ENCODE assay signal across 23 cellular contexts in genomic region chr9:87765521-87765920, GRCh38.
"Had no signal": no experiment of that assay in that cellular context is flagged by ENCODE, and none has a peak within 500 bp of the region (broad histone marks: within the 10 kb centered on the region; RNA-seq: fewer than 3 reads in every experiment).

No MANE protein-coding gene starts in this region.

- H3K4me1 ChIP-seq: SJSA1 had no signal

- H3K9me3 ChIP-seq: SJSA1 had no signal

- H3K27me3 ChIP-seq: SJSA1 had no signal

- FAIRE-seq: HTR-8/SVneo had no signal

- H3K27ac ChIP-seq: HL-60, SJSA1, SK-N-MC had no signal

- DNase-seq: IMR-90, Karpas-422, KG1, MV-4-11, NCI-H1048, NCI-H1105, NCI-H1436 treated with DMSO at 0.1 percent for 48 hours, NCI-H1694, NCI-H187 treated with DMSO at 0.1 percent for 48 hours, NCI-H2029 treated with DMSO at 0.1 percent for 48 hours, NCI-H2171 treated with DMSO at 0.1 percent for 48 hours, NCI-H345, NCI-H446 treated with DMSO at 0.1 percent for 48 hours, NCI-H510A treated with DMSO at 0.1 percent for 48 hours, NCI-H526, NCI-H774, Right ventricle myocardium superior, RPMI8226, SIG-M5 had no signal

- H3K4me3 ChIP-seq: SJSA1, SK-N-MC had no signal

- H3K36me3 ChIP-seq: SJSA1 had no signal
